Comparison of ENCODE assay signal across 18 cellular contexts in the genomic region with DNA sequence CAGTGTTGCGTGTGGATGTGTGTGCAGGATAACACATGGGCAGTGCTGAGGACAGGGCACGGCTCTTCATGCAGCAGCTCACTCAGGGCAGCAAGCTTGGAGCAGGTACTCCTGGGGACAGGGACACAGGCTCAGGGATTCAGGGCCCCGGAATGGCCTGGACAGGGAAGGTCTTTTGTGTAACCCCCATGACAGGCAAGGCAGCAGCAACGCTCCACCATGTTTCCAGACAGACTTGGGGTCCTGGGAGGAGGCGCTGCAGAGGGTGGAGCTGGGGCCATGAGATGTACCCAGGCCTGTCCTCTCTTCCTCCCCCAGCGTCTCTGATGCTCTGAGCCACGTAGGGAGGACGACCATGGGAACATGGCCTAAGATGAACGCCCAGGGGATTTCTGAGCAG. TPM values are rescaled to one million over a fixed set of nuclear protein-coding genes. Genes with fewer than 3 reads are reported as not detected.
DNase-seq lines count a peak whose midpoint lies in the region; ATAC-seq and TF ChIP-seq lines count a peak whose summit lies in the region.
"Had no signal": no experiment of that assay in that cellular context is flagged by ENCODE, and none has a peak within 500 bp of the region (broad histone marks: within the 10 kb centered on the region; RNA-seq: fewer than 3 reads in every experiment).

No MANE protein-coding gene starts in this region.

- H3K27me3 ChIP-seq in DND-41 (ENCODE audit: insufficient read depth, low read length, poor library complexity) = no peaks in the 10 kb centered on the region

- H3K36me3 Mint-ChIP-seq in activated naive CD8-positive, alpha-beta T cell treated with anti-CD3 and anti-CD28 coated beads, Interleukin-2, amount 10 ng/mL, durations not matched to agents 7 days and 5 days = no peaks in the 10 kb centered on the region
- H3K36me3 Mint-ChIP-seq in activated naive CD8-positive, alpha-beta T cell treated with anti-CD3 and anti-CD28 coated beads, Interleukin-2, amount 50 U/mL, for 24 hours (ENCODE audit: low read depth) = no peaks in the 10 kb centered on the region
- H3K36me3 Mint-ChIP-seq: IgD-negative memory B cell had no signal

- H3K27ac Mint-ChIP-seq in activated naive CD8-positive, alpha-beta T cell treated with anti-CD3 and anti-CD28 coated beads, Interleukin-2, amount 10 ng/mL, durations not matched to agents 7 days and 5 days = no peak overlapping the region
- H3K27ac Mint-ChIP-seq in activated naive CD8-positive, alpha-beta T cell treated with anti-CD3 and anti-CD28 coated beads, Interleukin-2, amount 50 U/mL, for 24 hours = no peak overlapping the region
- H3K27ac Mint-ChIP-seq: CD4-positive, alpha-beta T cell; IgD-negative memory B cell had no signal

- intact Hi-C loops in posterior vena cava (cut with DNase I) = no loop called here

- H3K4me3 ChIP-seq in DND-41 (ENCODE audit: low read depth in 1 of 2, low read length in 2 of 2) = no peak overlapping the region

- POLR2A ChIA-PET in activated naive CD8-positive, alpha-beta T cell treated with anti-CD3 and anti-CD28 coated beads, Interleukin-2, amount 10 ng/mL, durations not matched to agents 7 days and 5 days (lab: Charles Lee) = no interaction called here

- DNase-seq in activated naive CD8-positive, alpha-beta T cell treated with anti-CD3 and anti-CD28 coated beads, Interleukin-2, amount 10 ng/mL, durations not matched to agents 7 days and 5 days = peak; percentile 13
- DNase-seq in activated naive CD8-positive, alpha-beta T cell treated with anti-CD3 and anti-CD28 coated beads, Interleukin-2, amount 50 U/mL, for 24 hours = no peak
- no peak for DNase-seq in DND-41
- DNase-seq in islet precursor cell = peak; percentile 27
- DNase-seq in posterior vena cava (ENCODE audit: low spot score) = peak; percentile 62
- no peak for DNase-seq in NCI-H2227 treated with DMSO at 0.1 percent for 48 hours (lab: John Stamatoyannopoulos, UW)
- DNase-seq: 8988T, AML-193, C1 segment of cervical spinal cord, Calu3, DMS79, EL, GOT3 had no signal

- H3K4me2 ChIP-seq in DND-41 (ENCODE audit: insufficient read depth, low read length) = no peak overlapping the region; the same call in 1 of the 2 replicates

- no peaks in the 10 kb centered on the region for H3K79me2 ChIP-seq in DND-41 (ENCODE audit: insufficient read depth, low read length)

- H3K4me1 ChIP-seq in DND-41 (ENCODE audit: insufficient read depth, low read length) = peaks cover 20% of the 10 kb centered on the region

- ATAC-seq in activated naive CD8-positive, alpha-beta T cell treated with anti-CD3 and anti-CD28 coated beads, Interleukin-2, amount 10 ng/mL, durations not matched to agents 7 days and 5 days (ENCODE audit: low read depth) = no peak
- ATAC-seq in activated naive CD8-positive, alpha-beta T cell treated with anti-CD3 and anti-CD28 coated beads, Interleukin-2, amount 50 U/mL, for 24 hours = no peak
- ATAC-seq in DND-41 (ENCODE audit: insufficient read depth, low read depth) (no peak), HG02852 (IDR thresholded peaks at IDR 0.05; ENCODE audit: unreplicated experiment) (no peak), GM19328 (IDR thresholded peaks at IDR 0.05; ENCODE audit: unreplicated experiment) (no peak)
- ATAC-seq: HCT116 had no signal

- H3K36me3 ChIP-seq in DND-41 (ENCODE audit: insufficient read depth, low read length) = 0 out of 2 replicates have a peak, but pooled peaks cover 3% of the 10 kb centered on the region

- no peak overlapping the region for H2AFZ ChIP-seq in DND-41 (ENCODE audit: low read depth, low read length)

- no peak overlapping the region for H3K4me3 Mint-ChIP-seq in activated naive CD8-positive, alpha-beta T cell treated with anti-CD3 and anti-CD28 coated beads, Interleukin-2, amount 10 ng/mL, durations not matched to agents 7 days and 5 days
- no peak overlapping the region for H3K4me3 Mint-ChIP-seq in activated naive CD8-positive, alpha-beta T cell treated with anti-CD3 and anti-CD28 coated beads, Interleukin-2, amount 50 U/mL, for 24 hours
- H3K4me3 Mint-ChIP-seq: CD4-positive, alpha-beta T cell had no signal

- H4K20me1 ChIP-seq in DND-41 (ENCODE audit: insufficient read depth, low read length) = no peaks in the 10 kb centered on the region

- H3K27ac ChIP-seq in DND-41 (ENCODE audit: low read length) = peak overlapping the region; percentile 59; the same call in 1 of the 2 replicates

- no peak for TF ChIP-seq CTCF in DND-41 (IDR thresholded peaks at IDR 0.05; ENCODE audit: borderline replicate concordance, extremely low read depth, low read length, poor library complexity, severe bottlenecking)

- peaks cover 15% of the 10 kb centered on the region for H3K9me3 ChIP-seq in DND-41 (ENCODE audit: insufficient read depth, low read length, severe bottlenecking)

- peaks cover 6% of the 10 kb centered on the region for H3K27me3 Mint-ChIP-seq in activated naive CD8-positive, alpha-beta T cell treated with anti-CD3 and anti-CD28 coated beads, Interleukin-2, amount 10 ng/mL, durations not matched to agents 7 days and 5 days
- H3K27me3 Mint-ChIP-seq in activated naive CD8-positive, alpha-beta T cell treated with anti-CD3 and anti-CD28 coated beads, Interleukin-2, amount 50 U/mL, for 24 hours = peaks cover 27% of the 10 kb centered on the region

- H3K9me3 Mint-ChIP-seq in activated naive CD8-positive, alpha-beta T cell treated with anti-CD3 and anti-CD28 coated beads, Interleukin-2, amount 10 ng/mL, durations not matched to agents 7 days and 5 days = peaks cover 5% of the 10 kb centered on the region
- peaks cover 16% of the 10 kb centered on the region for H3K9me3 Mint-ChIP-seq in activated naive CD8-positive, alpha-beta T cell treated with anti-CD3 and anti-CD28 coated beads, Interleukin-2, amount 50 U/mL, for 24 hours

- H3K9ac ChIP-seq in DND-41 (ENCODE audit: low read depth, low read length) = peak overlapping the region; percentile 4; the same call in 1 of the 2 replicates

- no peaks in the 10 kb centered on the region for H3K4me1 Mint-ChIP-seq in activated naive CD8-positive, alpha-beta T cell treated with anti-CD3 and anti-CD28 coated beads, Interleukin-2, amount 10 ng/mL, durations not matched to agents 7 days and 5 days
- no peaks in the 10 kb centered on the region for H3K4me1 Mint-ChIP-seq in activated naive CD8-positive, alpha-beta T cell treated with anti-CD3 and anti-CD28 coated beads, Interleukin-2, amount 50 U/mL, for 24 hours

RNA-seq across cellular contexts. Expression of gene ADNP2, which starts 58.3 kb away (rescaled TPM):
- total RNA-seq in activated naive CD8-positive, alpha-beta T cell treated with anti-CD3 and anti-CD28 coated beads, Interleukin-2, amount 10 ng/mL, durations not matched to agents 7 days and 5 days = 10 to 100 TPM; 23.2 to 24.4 TPM
- 10 to 100 TPM; 15.3 to 19.6 TPM for total RNA-seq in posterior vena cava

Comparison
In these comparisons a context has a peak if more than half of its experiments do, and no peak if none do; other contexts are left out.
1. DNase-seq: peak in activated naive CD8-positive, alpha-beta T cell treated with anti-CD3 and anti-CD28 coated beads, Interleukin-2, amount 10 ng/mL, durations not matched to agents 7 days and 5 days (single experiment), islet precursor cell (single experiment) and posterior vena cava (single experiment); none in activated naive CD8-positive, alpha-beta T cell treated with anti-CD3 and anti-CD28 coated beads, Interleukin-2, amount 50 U/mL, for 24 hours (single experiment), DND-41 (single experiment) and NCI-H2227 treated with DMSO at 0.1 percent for 48 hours (single experiment).